Comparison of ENCODE assay signal across 1 cellular context in the genomic region with DNA sequence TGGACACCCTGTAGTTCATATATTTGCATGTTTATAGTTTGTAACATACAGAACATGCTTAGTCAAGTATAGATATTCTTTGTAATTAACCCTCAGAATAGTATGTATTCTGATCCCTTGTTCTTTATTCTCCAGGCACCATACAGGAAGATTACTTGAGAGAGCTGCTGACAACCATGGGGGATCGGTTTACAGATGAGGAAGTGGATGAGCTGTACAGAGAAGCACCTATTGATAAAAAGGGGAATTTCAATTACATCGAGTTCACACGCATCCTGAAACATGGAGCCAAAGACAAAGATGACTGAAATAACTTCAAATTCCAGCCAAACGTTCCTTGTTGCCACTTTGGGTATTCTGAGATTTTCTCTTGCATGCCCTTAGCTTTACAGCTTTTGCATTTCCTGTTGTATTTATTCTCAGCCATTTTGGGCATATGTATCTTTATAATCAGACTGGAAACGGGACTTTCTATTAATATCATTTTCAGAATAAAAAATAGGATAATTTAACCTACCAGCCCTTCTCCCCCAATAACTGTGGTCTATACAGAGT.
TF ChIP-seq lines count a peak whose summit lies in the region.

No MANE protein-coding gene starts in this region.

TF ChIP-seq in WTC11, 78 proteins besides CTCF, POLR2A, EP300 and RAD21 (continued from another document):
- TF ChIP-seq IRF1 (CRISPR knock-in tag; IDR thresholded peaks at IDR 0.05) (no peak), ZBTB43 (CRISPR knock-in tag; IDR thresholded peaks at IDR 0.05) (no peak)
TF ChIP-seq in WTC11: peak in this region for 0.
